In the genomic region with DNA sequence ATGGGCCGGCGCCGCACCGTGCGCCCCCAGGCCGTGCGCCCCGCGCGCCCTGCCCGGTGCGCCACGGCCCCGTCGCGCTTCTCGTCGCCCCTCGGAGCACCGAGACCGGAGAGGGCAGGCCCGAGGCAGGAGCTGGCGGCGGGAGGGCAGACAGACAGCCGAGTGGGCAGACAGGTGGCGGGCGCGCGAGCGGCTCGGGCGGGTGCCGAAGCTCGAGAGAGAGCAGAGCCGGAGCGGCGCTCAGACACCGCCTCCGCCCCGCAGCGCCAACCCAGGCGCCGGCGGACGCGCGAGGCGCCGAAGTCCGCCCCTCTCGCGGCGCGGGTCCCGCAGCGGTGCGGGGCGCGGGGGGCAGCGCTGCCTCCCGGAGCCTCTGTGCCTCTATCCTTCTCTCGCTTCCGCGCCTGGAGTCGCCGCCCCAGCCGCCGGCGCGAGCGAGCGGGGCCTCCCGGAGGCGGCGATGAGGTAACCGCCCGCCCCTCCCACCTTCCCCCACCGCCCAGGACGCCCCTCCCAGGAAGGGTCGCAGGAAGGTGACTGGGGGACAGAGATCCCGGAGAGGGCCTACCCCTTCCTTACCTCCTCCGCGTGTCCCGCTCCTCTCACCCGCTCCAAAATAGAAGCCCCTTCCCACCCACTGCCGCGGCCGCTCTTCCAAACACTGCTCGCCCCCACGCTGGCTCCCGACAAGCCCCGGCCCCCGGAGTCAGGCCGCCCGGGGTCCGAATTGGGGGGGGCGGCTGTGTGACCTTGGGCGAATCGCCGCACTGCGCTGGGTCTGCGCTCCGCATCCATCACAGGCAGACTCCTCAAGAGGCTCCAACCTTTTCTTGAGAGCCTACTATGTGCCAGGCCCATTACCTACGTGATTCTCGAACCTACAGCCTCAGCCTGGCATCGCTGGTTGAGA, we compare ENCODE assay signal across 1 cellular context.
TF ChIP-seq lines count a peak whose summit lies in the region.

A gene with protein sequence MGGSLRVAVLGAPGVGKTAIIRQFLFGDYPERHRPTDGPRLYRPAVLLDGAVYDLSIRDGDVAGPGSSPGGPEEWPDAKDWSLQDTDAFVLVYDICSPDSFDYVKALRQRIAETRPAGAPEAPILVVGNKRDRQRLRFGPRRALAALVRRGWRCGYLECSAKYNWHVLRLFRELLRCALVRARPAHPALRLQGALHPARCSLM (minus strand): TSS at position 412 of the 910 bp plus-strand sequence. CDS start 451 bp downstream, outside the sequence.

TF ChIP-seq in endothelial cell of umbilical vein, 7 proteins besides CTCF, POLR2A, EP300 and RAD21 (continued from another document):
- TF ChIP-seq, protein P1, sequence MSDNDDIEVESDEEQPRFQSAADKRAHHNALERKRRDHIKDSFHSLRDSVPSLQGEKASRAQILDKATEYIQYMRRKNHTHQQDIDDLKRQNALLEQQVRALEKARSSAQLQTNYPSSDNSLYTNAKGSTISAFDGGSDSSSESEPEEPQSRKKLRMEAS (IDR thresholded peaks at IDR 0.05; ENCODE audit: insufficient read depth, insufficient read length) = no peak
- TF ChIP-seq FOS (IDR thresholded peaks at IDR 0.05; ENCODE audit: borderline replicate concordance, insufficient read depth, low read length) (no peak), POLR2AphosphoS5 (IDR thresholded peaks at IDR 0.05; ENCODE audit: insufficient read depth, low read depth, low read length) (no peak)
